Comparison of ENCODE assay signal across 28 cellular contexts in the genomic region with DNA sequence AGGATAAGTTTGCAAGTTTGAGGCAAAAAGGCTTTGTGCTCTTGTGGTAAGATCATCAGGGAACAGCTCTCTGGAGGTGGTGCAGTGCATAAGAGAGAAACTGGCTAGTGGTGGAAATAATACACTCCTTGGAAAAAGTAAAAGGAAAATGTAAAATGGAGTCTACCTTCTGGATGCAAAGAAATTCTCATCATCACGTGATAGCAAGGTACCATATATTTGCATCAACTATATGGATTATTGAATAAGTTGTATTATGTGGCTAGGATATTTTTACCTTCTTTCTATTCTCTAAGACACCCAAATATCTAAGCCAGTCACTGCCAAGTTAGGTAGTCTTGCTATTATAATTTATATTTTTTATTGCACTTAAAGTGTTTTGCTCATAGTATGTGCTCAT. TPM values are rescaled to one million over a fixed set of nuclear protein-coding genes. Genes with fewer than 3 reads are reported as not detected.
"Had no signal": no experiment of that assay in that cellular context is flagged by ENCODE, and none has a peak within 500 bp of the region (broad histone marks: within the 10 kb centered on the region; RNA-seq: fewer than 3 reads in every experiment).

No MANE protein-coding gene starts in this region.

- H3K4me1 ChIP-seq: colonic mucosa, esophagus muscularis mucosa, esophagus squamous epithelium, gastrocnemius medialis, gastroesophageal sphincter, heart left ventricle, heart right ventricle had no signal

- H3K4me3 ChIP-seq: colonic mucosa, coronary artery, dorsolateral prefrontal cortex, esophagus muscularis mucosa, esophagus squamous epithelium, gastrocnemius medialis, gastroesophageal sphincter, heart left ventricle, heart right ventricle had no signal

- DNase-seq: colonic mucosa; cortex of kidney; dermis blood vessel endothelial cell; dorsolateral prefrontal cortex; effector CD4-positive, alpha-beta T cell; effector CD8-positive, alpha-beta T cell; effector memory CD4-positive, alpha-beta T cell; effector memory CD8-positive, alpha-beta T cell; endodermal cell; erythroblast; esophagus squamous epithelium; foreskin fibroblast; foreskin keratinocyte; foreskin melanocyte; gastrocnemius medialis; glutamatergic neuron; head of caudate nucleus; heart left ventricle; heart right ventricle had no signal

- FAIRE-seq: endothelial cell of umbilical vein, frontal cortex had no signal

- ATAC-seq: effector memory CD8-positive, alpha-beta T cell; esophagus mucosa; foreskin keratinocyte; gastrocnemius medialis; gastroesophageal sphincter; heart left ventricle; heart right ventricle had no signal

- H3K9me3 ChIP-seq: colonic mucosa, esophagus muscularis mucosa, esophagus squamous epithelium, gastrocnemius medialis had no signal

- H3K27ac ChIP-seq: colonic mucosa, coronary artery, dorsolateral prefrontal cortex, epithelial cell of prostate, esophagus muscularis mucosa, esophagus squamous epithelium, foreskin keratinocyte, gastrocnemius medialis, gastroesophageal sphincter, heart left ventricle, heart right ventricle had no signal

- H3K36me3 ChIP-seq: colonic mucosa, esophagus muscularis mucosa, esophagus squamous epithelium, gastrocnemius medialis, gastroesophageal sphincter, heart left ventricle, heart right ventricle had no signal

- H3K27me3 ChIP-seq: colonic mucosa, dorsolateral prefrontal cortex, esophagus muscularis mucosa, foreskin keratinocyte, gastrocnemius medialis, gastroesophageal sphincter, heart left ventricle, heart right ventricle had no signal

RNA-seq across cellular contexts. Expression of a gene that starts 14.0 kb away (rescaled TPM):
- total RNA-seq: dermis blood vessel endothelial cell, epithelial cell of proximal tubule, fibroblast of lung had no signal
- polyA plus RNA-seq: foreskin keratinocyte had no signal
